Comparison of ENCODE assay signal across 28 cellular contexts in the genomic region with DNA sequence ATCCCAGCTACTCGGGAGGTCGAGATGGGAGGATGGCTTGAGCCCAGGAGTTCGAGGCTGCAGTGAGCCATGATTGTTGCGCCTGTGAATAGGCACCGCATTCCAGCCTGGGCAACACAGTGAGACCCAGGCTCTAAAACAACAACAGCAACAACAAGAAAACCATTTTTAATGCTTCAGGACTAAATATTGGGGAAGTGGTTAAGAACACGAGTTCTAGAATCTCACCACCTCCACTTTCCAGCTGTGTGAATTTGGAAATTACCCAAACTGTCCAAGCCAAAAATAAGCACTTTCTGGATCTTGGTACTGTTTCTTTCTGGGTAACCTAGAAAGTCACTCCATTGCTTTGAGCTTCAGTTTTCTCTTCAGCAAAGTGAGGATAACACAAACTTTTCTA.
"Had no signal": no experiment of that assay in that cellular context is flagged by ENCODE, and none has a peak within 500 bp of the region (broad histone marks: within the 10 kb centered on the region; RNA-seq: fewer than 3 reads in every experiment).

No MANE protein-coding gene starts in this region.

- H3K4me1 ChIP-seq: colonic mucosa, esophagus squamous epithelium, gastrocnemius medialis, heart right ventricle, left lung, lower lobe of right lung had no signal

- H3K9me3 Mint-ChIP-seq: dendritic cell treated with granulocyte-macrophage colony-stimulating factor and Interleukin-4, amounts not matched to agents 40 ng/mL and 50 ng/mL, for 4 days; effector memory CD8-positive, alpha-beta T cell had no signal

- H3K27me3 ChIP-seq: colonic mucosa, esophagus squamous epithelium, gastrocnemius medialis, heart right ventricle, left lung had no signal

- FAIRE-seq: endometrium, islet of Langerhans, keratinocyte had no signal

- H3K27me3 Mint-ChIP-seq: dendritic cell treated with granulocyte-macrophage colony-stimulating factor and Interleukin-4, amounts not matched to agents 40 ng/mL and 50 ng/mL, for 4 days; effector memory CD8-positive, alpha-beta T cell had no signal

- H3K4me3 ChIP-seq: colonic mucosa, esophagus squamous epithelium, gastrocnemius medialis, heart right ventricle, left lung, lower lobe of right lung, mucosa of descending colon had no signal

- H3K4me1 Mint-ChIP-seq: endodermal cell, naive B cell had no signal

- H3K36me3 ChIP-seq: colonic mucosa, esophagus squamous epithelium, gastrocnemius medialis, heart right ventricle, left lung, lower lobe of right lung had no signal

- H3K27ac ChIP-seq: colonic mucosa, epithelial cell of prostate, esophagus squamous epithelium, gastrocnemius medialis, heart right ventricle, left lung, lower lobe of right lung had no signal

- H3K9me3 ChIP-seq: colonic mucosa, esophagus squamous epithelium, gastrocnemius medialis, heart right ventricle, left lung, lower lobe of right lung, mucosa of descending colon had no signal

- DNase-seq: colonic mucosa; cortex of kidney; effector CD8-positive, alpha-beta T cell; effector memory CD8-positive, alpha-beta T cell; endodermal cell; erythroblast; esophagus squamous epithelium; foreskin fibroblast; foreskin melanocyte; gastrocnemius medialis; glutamatergic neuron; head of caudate nucleus; heart right ventricle; hippocampal formation; left cardiac atrium; left lung; left ventricle myocardium superior; lower lobe of right lung; mesenchymal stem cell; mucosa of descending colon; naive B cell had no signal

- H3K27ac Mint-ChIP-seq: dendritic cell treated with granulocyte-macrophage colony-stimulating factor and Interleukin-4, amounts not matched to agents 40 ng/mL and 50 ng/mL, for 4 days; effector memory CD8-positive, alpha-beta T cell; endodermal cell; mesothelial cell of epicardium; naive B cell had no signal

- H3K4me3 Mint-ChIP-seq: dendritic cell treated with granulocyte-macrophage colony-stimulating factor and Interleukin-4, amounts not matched to agents 40 ng/mL and 50 ng/mL, for 4 days; effector memory CD8-positive, alpha-beta T cell; endodermal cell; mesothelial cell of epicardium; naive B cell had no signal

- ATAC-seq: effector memory CD8-positive, alpha-beta T cell; esophagus mucosa; gastrocnemius medialis; heart right ventricle; left cardiac atrium; left lung; left ventricle myocardium superior; lower lobe of right lung; mucosa of descending colon had no signal

- H3K36me3 Mint-ChIP-seq: naive B cell had no signal
